8 cellular contexts compared by ENCODE assay signal in the genomic region with DNA sequence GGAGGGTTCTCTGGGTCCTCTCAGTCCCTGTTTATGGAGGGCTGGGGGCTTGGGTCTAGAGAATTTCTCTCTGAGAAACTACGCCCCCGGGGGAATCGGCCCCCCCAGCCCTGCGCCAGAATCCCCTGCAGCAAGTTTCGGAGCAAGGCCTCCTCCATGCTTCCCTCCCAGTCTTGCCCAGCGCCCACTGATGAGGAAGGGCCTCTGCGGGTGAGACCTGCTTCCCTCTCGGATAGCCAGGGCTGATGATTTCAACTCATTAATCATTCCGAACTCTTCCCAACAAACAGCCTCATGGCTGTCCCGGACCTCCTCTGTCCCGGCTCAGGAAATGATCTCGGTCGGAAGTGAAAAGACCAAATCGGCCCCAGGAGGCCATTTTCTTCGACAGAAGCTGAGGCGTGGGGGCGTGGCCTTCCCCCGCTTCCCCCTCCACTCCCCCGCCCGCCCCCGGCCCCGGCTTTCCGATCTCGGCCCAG. TPM values are rescaled to one million over a fixed set of nuclear protein-coding genes. Genes with fewer than 3 reads are reported as not detected.
DNase-seq lines count a peak whose midpoint lies in the region; ATAC-seq and TF ChIP-seq lines count a peak whose summit lies in the region.

No MANE protein-coding gene starts in this region.

- peaks cover 67% of the 10 kb centered on the region for H3K4me1 ChIP-seq in CD4-positive, CD25-positive, alpha-beta regulatory T cell (ENCODE audit: control insufficient read depth, insufficient read depth, low read length, poor library complexity, severe bottlenecking)

- peaks cover 23% of the 10 kb centered on the region for H3K27me3 Mint-ChIP-seq in CD4-positive, CD25-positive, alpha-beta regulatory T cell
- peaks cover 8% of the 10 kb centered on the region for H3K27me3 Mint-ChIP-seq in glutamatergic neuron (ENCODE audit: unreplicated experiment)

- ATAC-seq in CD4-positive, CD25-positive, alpha-beta regulatory T cell (ENCODE audit: low read depth in 2 of 2): peak in 1 of 2 donors; percentile 1
- no peak for ATAC-seq in HG03280 (IDR thresholded peaks at IDR 0.05; ENCODE audit: unreplicated experiment)

- no peaks in the 10 kb centered on the region for H3K36me3 Mint-ChIP-seq in CD4-positive, CD25-positive, alpha-beta regulatory T cell
- H3K36me3 Mint-ChIP-seq in glutamatergic neuron (ENCODE audit: unreplicated experiment): no peaks in the 10 kb centered on the region

- no peaks in the 10 kb centered on the region for H3K9me3 ChIP-seq in CD4-positive, CD25-positive, alpha-beta regulatory T cell (ENCODE audit: control insufficient read depth in 2 of 2, low read length in 2 of 2)

- H3K27me3 ChIP-seq in CD4-positive, CD25-positive, alpha-beta regulatory T cell (ENCODE audit: control insufficient read depth, insufficient read depth, low read length): no peaks in the 10 kb centered on the region

- H3K27ac Mint-ChIP-seq in CD4-positive, CD25-positive, alpha-beta regulatory T cell: peak overlapping the region; percentile 99 to 100 (median 100)
- H3K27ac Mint-ChIP-seq in glutamatergic neuron (ENCODE audit: unreplicated experiment): peak overlapping the region; percentile 100

- TF ChIP-seq CTCF in glutamatergic neuron (IDR thresholded peaks at IDR 0.05; ENCODE audit: partially characterized antibody, unreplicated experiment): no peak

- TF ChIP-seq POLR2A in GM18526 (IDR thresholded peaks at IDR 0.05; ENCODE audit: extremely low read depth, insufficient read length): peak; percentile 60

- peaks cover 19 to 68% (median 41%) of the 10 kb centered on the region in 4 donors for H3K4me1 Mint-ChIP-seq in CD4-positive, CD25-positive, alpha-beta regulatory T cell
- peaks cover 17% of the 10 kb centered on the region for H3K4me1 Mint-ChIP-seq in glutamatergic neuron (ENCODE audit: low read depth, unreplicated experiment)

- peak overlapping the region; percentile 96 to 100 (median 98) for H3K4me3 Mint-ChIP-seq in CD4-positive, CD25-positive, alpha-beta regulatory T cell
- peak overlapping the region; percentile 98 for H3K4me3 Mint-ChIP-seq in glutamatergic neuron (ENCODE audit: unreplicated experiment)

- H3K9me3 Mint-ChIP-seq in CD4-positive, CD25-positive, alpha-beta regulatory T cell: peaks cover 0 to 5% (median 0%) of the 10 kb centered on the region in 7 donors
- H3K9me3 Mint-ChIP-seq in glutamatergic neuron (ENCODE audit: unreplicated experiment): peaks cover 18% of the 10 kb centered on the region

- H3K27ac ChIP-seq in CD4-positive, CD25-positive, alpha-beta regulatory T cell (ENCODE audit: insufficient read depth, low read length, poor library complexity, severe bottlenecking): peak overlapping the region; percentile 99

- DNase-seq in CD4-positive, CD25-positive, alpha-beta regulatory T cell: peak in 2 of 3 donors; percentile 60 to 85
- DNase-seq in NCI-H2171 (lab: John Stamatoyannopoulos, UW) (peak; percentile 91), activated T-helper 1 cell treated with Interleukin-2 at 50 U/mL for 16 hours (ENCODE audit: low read depth) (peak; percentile 41), glutamatergic neuron (no peak), pons (ENCODE audit: low spot score) (peak; percentile 68)
- no peak for DNase-seq in stimulated activated CD4-positive, alpha-beta T cell treated with anti-CD3 and anti-CD28 coated beads, Interleukin-15, amount 100 ng/mL, for 24 hours

- peak overlapping the region; percentile 99 for H3K4me3 ChIP-seq in CD4-positive, CD25-positive, alpha-beta regulatory T cell (ENCODE audit: low read depth, low read length)

- no peaks in the 10 kb centered on the region for H3K36me3 ChIP-seq in CD4-positive, CD25-positive, alpha-beta regulatory T cell (ENCODE audit: control insufficient read depth, insufficient read depth, low read length)

RNA-seq across cellular contexts. Expression of gene HEXIM1, which starts 1.1 kb away (rescaled TPM):
- 88.0 TPM for total RNA-seq in CD4-positive, CD25-positive, alpha-beta regulatory T cell
- polyA plus RNA-seq in CD4-positive, CD25-positive, alpha-beta regulatory T cell: 1 to 10 TPM; 5.9 to 8.0 (median 6.1) TPM
- total RNA-seq in glutamatergic neuron (ENCODE audit: unreplicated experiment): 13.0 TPM

RNA-seq across cellular contexts. Expression of gene ACBD4, which starts 11.7 kb away (rescaled TPM):
- total RNA-seq in CD4-positive, CD25-positive, alpha-beta regulatory T cell: 23.6 TPM
- polyA plus RNA-seq in CD4-positive, CD25-positive, alpha-beta regulatory T cell: 10 to 100 TPM; 13.8 to 17.9 (median 15.0) TPM
- 3.7 TPM for total RNA-seq in glutamatergic neuron (ENCODE audit: unreplicated experiment)

RNA-seq across cellular contexts. Expression of gene HEXIM2, which starts 14.5 kb away (rescaled TPM):
- 3.6 TPM for total RNA-seq in CD4-positive, CD25-positive, alpha-beta regulatory T cell
- 1 to 10 TPM; 1.9 to 4.1 (median 2.4) TPM for polyA plus RNA-seq in CD4-positive, CD25-positive, alpha-beta regulatory T cell
- 8.4 TPM for total RNA-seq in glutamatergic neuron (ENCODE audit: unreplicated experiment)

RNA-seq across cellular contexts. Expression of gene PLCD3, which starts 14.8 kb away (rescaled TPM):
- total RNA-seq in CD4-positive, CD25-positive, alpha-beta regulatory T cell: 5.5 TPM
- polyA plus RNA-seq in CD4-positive, CD25-positive, alpha-beta regulatory T cell: 1 to 10 TPM in 1 of 4 donors, under 1 TPM in 3; 0.15 to 1.5 (median 0.42) TPM
- total RNA-seq in glutamatergic neuron (ENCODE audit: unreplicated experiment): 6.2 TPM

Comparison
In these comparisons a context has a peak if more than half of its experiments do, and no peak if none do; other contexts are left out.
1. DNase-seq: peak in CD4-positive, CD25-positive, alpha-beta regulatory T cell (2 of 3), NCI-H2171 (single experiment), activated T-helper 1 cell treated with Interleukin-2 at 50 U/mL for 16 hours (single experiment) and pons (single experiment); none in glutamatergic neuron (single experiment) and stimulated activated CD4-positive, alpha-beta T cell treated with anti-CD3 and anti-CD28 coated beads, Interleukin-15, amount 100 ng/mL, for 24 hours (single experiment).